20 cellular contexts compared by ENCODE assay signal in genomic region chr7:30835396-30835915, GRCh38.
DNase-seq lines count a peak whose midpoint lies in the region; ATAC-seq and TF ChIP-seq lines count a peak whose summit lies in the region.
"Had no signal": no experiment of that assay in that cellular context is flagged by ENCODE, and none has a peak within 500 bp of the region (broad histone marks: within the 10 kb centered on the region; RNA-seq: fewer than 3 reads in every experiment).

No MANE protein-coding gene starts in this region.

- H3K27ac Mint-ChIP-seq in activated CD8-positive, alpha-beta memory T cell treated with anti-CD3 and anti-CD28 coated beads, Interleukin-2, amount 10 ng/mL, durations not matched to agents 7 days and 5 days: no peak overlapping the region
- H3K27ac Mint-ChIP-seq in osteocyte (ENCODE audit: unreplicated experiment): no peak overlapping the region
- no peak overlapping the region for H3K27ac Mint-ChIP-seq in activated CD8-positive, alpha-beta T cell treated with anti-CD3 and anti-CD28 coated beads, Interleukin-2, amount 10 ng/mL, durations not matched to agents 7 days and 5 days
- H3K27ac Mint-ChIP-seq: CD4-positive, CD25-positive, alpha-beta regulatory T cell; CD8-positive, alpha-beta memory T cell; GM23338; HFFc6 had no signal

- no peak overlapping the region for H3K4me3 Mint-ChIP-seq in activated CD8-positive, alpha-beta memory T cell treated with anti-CD3 and anti-CD28 coated beads, Interleukin-2, amount 10 ng/mL, durations not matched to agents 7 days and 5 days
- no peak overlapping the region for H3K4me3 Mint-ChIP-seq in osteocyte (ENCODE audit: unreplicated experiment)
- H3K4me3 Mint-ChIP-seq in activated CD8-positive, alpha-beta T cell treated with anti-CD3 and anti-CD28 coated beads, Interleukin-2, amount 10 ng/mL, durations not matched to agents 7 days and 5 days: no peak overlapping the region
- H3K4me3 Mint-ChIP-seq: CD4-positive, CD25-positive, alpha-beta regulatory T cell; CD8-positive, alpha-beta memory T cell; GM23338; HFFc6 had no signal

- CTCF ChIA-PET in activated CD8-positive, alpha-beta memory T cell treated with anti-CD3 and anti-CD28 coated beads, Interleukin-2, amount 10 ng/mL, durations not matched to agents 7 days and 5 days (lab: Charles Lee): no interaction called here
- CTCF ChIA-PET in activated CD8-positive, alpha-beta T cell treated with anti-CD3 and anti-CD28 coated beads, Interleukin-2, amount 10 ng/mL, durations not matched to agents 7 days and 5 days (lab: Charles Lee): no interaction called here

- POLR2A ChIA-PET in activated CD8-positive, alpha-beta T cell treated with anti-CD3 and anti-CD28 coated beads, Interleukin-2, amount 10 ng/mL, durations not matched to agents 7 days and 5 days (lab: Charles Lee): no interaction called here

- no peak for TF ChIP-seq EP300 in esophagus muscularis mucosa (IDR thresholded peaks at IDR 0.05)

- H3K36me3 Mint-ChIP-seq in activated CD8-positive, alpha-beta memory T cell treated with anti-CD3 and anti-CD28 coated beads, Interleukin-2, amount 10 ng/mL, durations not matched to agents 7 days and 5 days: peaks cover 11% of the 10 kb centered on the region
- peaks cover 15% of the 10 kb centered on the region for H3K36me3 Mint-ChIP-seq in osteocyte (ENCODE audit: unreplicated experiment)
- H3K36me3 Mint-ChIP-seq in activated CD8-positive, alpha-beta T cell treated with anti-CD3 and anti-CD28 coated beads, Interleukin-2, amount 10 ng/mL, durations not matched to agents 7 days and 5 days (ENCODE audit: low read depth): no peaks in the 10 kb centered on the region

- no peak for ATAC-seq in activated CD8-positive, alpha-beta memory T cell treated with anti-CD3 and anti-CD28 coated beads, Interleukin-2, amount 10 ng/mL, durations not matched to agents 7 days and 5 days
- no peak for ATAC-seq in activated CD8-positive, alpha-beta T cell treated with anti-CD3 and anti-CD28 coated beads, Interleukin-2, amount 10 ng/mL, durations not matched to agents 7 days and 5 days
- ATAC-seq: GM23338, HCT116 had no signal

- peaks cover 18% of the 10 kb centered on the region for H3K9me3 Mint-ChIP-seq in activated CD8-positive, alpha-beta memory T cell treated with anti-CD3 and anti-CD28 coated beads, Interleukin-2, amount 10 ng/mL, durations not matched to agents 7 days and 5 days (ENCODE audit: low read depth)
- H3K9me3 Mint-ChIP-seq in osteocyte (ENCODE audit: unreplicated experiment): peaks cover 6% of the 10 kb centered on the region
- peaks cover 8% of the 10 kb centered on the region for H3K9me3 Mint-ChIP-seq in activated CD8-positive, alpha-beta T cell treated with anti-CD3 and anti-CD28 coated beads, Interleukin-2, amount 10 ng/mL, durations not matched to agents 7 days and 5 days (ENCODE audit: insufficient read depth)

- H3K4me1 Mint-ChIP-seq in activated CD8-positive, alpha-beta memory T cell treated with anti-CD3 and anti-CD28 coated beads, Interleukin-2, amount 10 ng/mL, durations not matched to agents 7 days and 5 days: no peaks in the 10 kb centered on the region
- H3K4me1 Mint-ChIP-seq in osteocyte (ENCODE audit: unreplicated experiment): no peaks in the 10 kb centered on the region
- H3K4me1 Mint-ChIP-seq in activated CD8-positive, alpha-beta T cell treated with anti-CD3 and anti-CD28 coated beads, Interleukin-2, amount 10 ng/mL, durations not matched to agents 7 days and 5 days (ENCODE audit: low read depth): no peaks in the 10 kb centered on the region
- H3K4me1 Mint-ChIP-seq: CD4-positive, CD25-positive, alpha-beta regulatory T cell; CD8-positive, alpha-beta memory T cell; GM23338 had no signal

- no peaks in the 10 kb centered on the region for H3K9me3 ChIP-seq in esophagus muscularis mucosa

- intact Hi-C loops in esophagus muscularis mucosa (cut with DNase I) (no loop called here), posterior cingulate gyrus (cut with DNase I) (no loop called here)

- no peak for TF ChIP-seq POLR2A in esophagus muscularis mucosa (IDR thresholded peaks at IDR 0.05; ENCODE audit: low read depth)

- no peaks in the 10 kb centered on the region for H3K27me3 Mint-ChIP-seq in activated CD8-positive, alpha-beta memory T cell treated with anti-CD3 and anti-CD28 coated beads, Interleukin-2, amount 10 ng/mL, durations not matched to agents 7 days and 5 days
- no peaks in the 10 kb centered on the region for H3K27me3 Mint-ChIP-seq in osteocyte (ENCODE audit: unreplicated experiment)
- no peaks in the 10 kb centered on the region for H3K27me3 Mint-ChIP-seq in activated CD8-positive, alpha-beta T cell treated with anti-CD3 and anti-CD28 coated beads, Interleukin-2, amount 10 ng/mL, durations not matched to agents 7 days and 5 days (ENCODE audit: low read depth)
- H3K27me3 Mint-ChIP-seq: CD4-positive, CD25-positive, alpha-beta regulatory T cell; CD8-positive, alpha-beta memory T cell had no signal

- H3K36me3 ChIP-seq in esophagus muscularis mucosa: peaks cover 0 to 55% (median 17%) of the 10 kb centered on the region in 4 donors

- peaks cover 0 to 13% (median 8%) of the 10 kb centered on the region in 4 donors for H3K4me1 ChIP-seq in esophagus muscularis mucosa
- H3K4me1 ChIP-seq: BE2C had no signal

- H3K27me3 ChIP-seq in esophagus muscularis mucosa: no peaks in the 10 kb centered on the region
- H3K27me3 ChIP-seq: BE2C had no signal

- peak; percentile 12 for DNase-seq in activated CD8-positive, alpha-beta memory T cell treated with anti-CD3 and anti-CD28 coated beads, Interleukin-2, amount 10 ng/mL, durations not matched to agents 7 days and 5 days
- DNase-seq in esophagus muscularis mucosa (ENCODE audit: extremely low spot score) (peak; percentile 91), osteocyte (ENCODE audit: extremely low spot score, unreplicated experiment) (peak; percentile 69), posterior cingulate gyrus (no peak), NCI-H226 (no peak)
- DNase-seq in activated CD8-positive, alpha-beta T cell treated with anti-CD3 and anti-CD28 coated beads, Interleukin-2, amount 10 ng/mL, durations not matched to agents 7 days and 5 days: no peak
- DNase-seq: ACHN; BE2C; C1 segment of cervical spinal cord; CD4-positive, CD25-positive, alpha-beta regulatory T cell; CD8-positive, alpha-beta memory T cell; COR-L47; DMS 273 treated with DMSO at 0.1 percent for 48 hours; DMS53; DND-41; EL; HFFc6 had no signal

- WGBS in esophagus muscularis mucosa: 88% methylated on average over 4 of the region's 6 CpGs

- TF ChIP-seq CTCF in esophagus muscularis mucosa (IDR thresholded peaks at IDR 0.05) (no peak), osteocyte (IDR thresholded peaks at IDR 0.05) (no peak)

- no peak overlapping the region for H3K27ac ChIP-seq in esophagus muscularis mucosa (replicated peaks in 1 of 4)
- H3K27ac ChIP-seq: HL-60 had no signal

- no peak overlapping the region for H3K4me3 ChIP-seq in esophagus muscularis mucosa
- H3K4me3 ChIP-seq: GM23338 had no signal

Comparison
In these comparisons a context has a peak if more than half of its experiments do, and no peak if none do; other contexts are left out.
1. DNase-seq: peak in activated CD8-positive, alpha-beta memory T cell treated with anti-CD3 and anti-CD28 coated beads, Interleukin-2, amount 10 ng/mL, durations not matched to agents 7 days and 5 days (single experiment), esophagus muscularis mucosa (single experiment) and osteocyte (single experiment); none in activated CD8-positive, alpha-beta T cell treated with anti-CD3 and anti-CD28 coated beads, Interleukin-2, amount 10 ng/mL, durations not matched to agents 7 days and 5 days (single experiment), posterior cingulate gyrus (0 of 10) and NCI-H226 (single experiment).